ENCODE assay signal across 1 cellular context in genomic region chr20:50528804-50529351, GRCh38.
TF ChIP-seq lines count a peak whose summit lies in the region.

No MANE protein-coding gene starts in this region.

TF ChIP-seq in SK-N-SH, 30 proteins besides CTCF, POLR2A, EP300 and RAD21 (continued from another document):
- TF ChIP-seq ZBTB33 (IDR thresholded peaks at IDR 0.05; ENCODE audit: borderline replicate concordance, low read depth) = no peak
- TF ChIP-seq MAX (IDR thresholded peaks at IDR 0.05; ENCODE audit: low read depth) = no peak
- no peak for TF ChIP-seq YY1 (IDR thresholded peaks at IDR 0.05; ENCODE audit: low read depth)
